Comparison of ENCODE assay signal across 1 cellular context in the genomic region with DNA sequence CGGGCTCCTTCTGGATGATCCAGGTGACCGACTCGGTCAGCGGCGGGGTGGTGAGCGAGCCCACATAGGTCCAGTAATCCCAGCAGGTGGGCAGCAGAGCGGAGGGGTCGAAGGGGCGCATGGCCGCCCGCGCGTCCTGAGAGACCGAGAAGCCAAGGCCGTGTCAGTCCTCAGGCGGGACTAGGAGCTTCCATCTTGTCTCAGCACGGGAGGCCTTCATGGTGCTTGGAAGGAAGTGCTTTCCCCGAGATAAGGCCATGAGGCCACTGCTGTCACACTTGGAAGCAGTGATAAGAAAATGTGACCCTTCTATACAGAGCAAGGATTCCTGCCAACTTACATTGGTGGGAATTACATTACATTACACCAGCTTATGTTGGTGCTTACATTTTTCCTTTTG.
A peak's percentile ranks its signal among the peaks of the same experiment; 100 is the strongest.
TF ChIP-seq lines count a peak whose summit lies in the region.
"Not testable (repeated sequence)": the region's sequence is repeated elsewhere in the genome, so short reads cannot be mapped to it uniquely, and the experiment has no call there.

No MANE protein-coding gene starts in this region.

TF ChIP-seq in K562, 482 proteins besides CTCF, POLR2A, EP300 and RAD21 (continued from another document and continues in another):
- TF ChIP-seq, protein P1, sequence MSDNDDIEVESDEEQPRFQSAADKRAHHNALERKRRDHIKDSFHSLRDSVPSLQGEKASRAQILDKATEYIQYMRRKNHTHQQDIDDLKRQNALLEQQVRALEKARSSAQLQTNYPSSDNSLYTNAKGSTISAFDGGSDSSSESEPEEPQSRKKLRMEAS (CRISPR knock-in tag; IDR thresholded peaks at IDR 0.05) = peak; percentile 61
- TF ChIP-seq, protein P2, sequence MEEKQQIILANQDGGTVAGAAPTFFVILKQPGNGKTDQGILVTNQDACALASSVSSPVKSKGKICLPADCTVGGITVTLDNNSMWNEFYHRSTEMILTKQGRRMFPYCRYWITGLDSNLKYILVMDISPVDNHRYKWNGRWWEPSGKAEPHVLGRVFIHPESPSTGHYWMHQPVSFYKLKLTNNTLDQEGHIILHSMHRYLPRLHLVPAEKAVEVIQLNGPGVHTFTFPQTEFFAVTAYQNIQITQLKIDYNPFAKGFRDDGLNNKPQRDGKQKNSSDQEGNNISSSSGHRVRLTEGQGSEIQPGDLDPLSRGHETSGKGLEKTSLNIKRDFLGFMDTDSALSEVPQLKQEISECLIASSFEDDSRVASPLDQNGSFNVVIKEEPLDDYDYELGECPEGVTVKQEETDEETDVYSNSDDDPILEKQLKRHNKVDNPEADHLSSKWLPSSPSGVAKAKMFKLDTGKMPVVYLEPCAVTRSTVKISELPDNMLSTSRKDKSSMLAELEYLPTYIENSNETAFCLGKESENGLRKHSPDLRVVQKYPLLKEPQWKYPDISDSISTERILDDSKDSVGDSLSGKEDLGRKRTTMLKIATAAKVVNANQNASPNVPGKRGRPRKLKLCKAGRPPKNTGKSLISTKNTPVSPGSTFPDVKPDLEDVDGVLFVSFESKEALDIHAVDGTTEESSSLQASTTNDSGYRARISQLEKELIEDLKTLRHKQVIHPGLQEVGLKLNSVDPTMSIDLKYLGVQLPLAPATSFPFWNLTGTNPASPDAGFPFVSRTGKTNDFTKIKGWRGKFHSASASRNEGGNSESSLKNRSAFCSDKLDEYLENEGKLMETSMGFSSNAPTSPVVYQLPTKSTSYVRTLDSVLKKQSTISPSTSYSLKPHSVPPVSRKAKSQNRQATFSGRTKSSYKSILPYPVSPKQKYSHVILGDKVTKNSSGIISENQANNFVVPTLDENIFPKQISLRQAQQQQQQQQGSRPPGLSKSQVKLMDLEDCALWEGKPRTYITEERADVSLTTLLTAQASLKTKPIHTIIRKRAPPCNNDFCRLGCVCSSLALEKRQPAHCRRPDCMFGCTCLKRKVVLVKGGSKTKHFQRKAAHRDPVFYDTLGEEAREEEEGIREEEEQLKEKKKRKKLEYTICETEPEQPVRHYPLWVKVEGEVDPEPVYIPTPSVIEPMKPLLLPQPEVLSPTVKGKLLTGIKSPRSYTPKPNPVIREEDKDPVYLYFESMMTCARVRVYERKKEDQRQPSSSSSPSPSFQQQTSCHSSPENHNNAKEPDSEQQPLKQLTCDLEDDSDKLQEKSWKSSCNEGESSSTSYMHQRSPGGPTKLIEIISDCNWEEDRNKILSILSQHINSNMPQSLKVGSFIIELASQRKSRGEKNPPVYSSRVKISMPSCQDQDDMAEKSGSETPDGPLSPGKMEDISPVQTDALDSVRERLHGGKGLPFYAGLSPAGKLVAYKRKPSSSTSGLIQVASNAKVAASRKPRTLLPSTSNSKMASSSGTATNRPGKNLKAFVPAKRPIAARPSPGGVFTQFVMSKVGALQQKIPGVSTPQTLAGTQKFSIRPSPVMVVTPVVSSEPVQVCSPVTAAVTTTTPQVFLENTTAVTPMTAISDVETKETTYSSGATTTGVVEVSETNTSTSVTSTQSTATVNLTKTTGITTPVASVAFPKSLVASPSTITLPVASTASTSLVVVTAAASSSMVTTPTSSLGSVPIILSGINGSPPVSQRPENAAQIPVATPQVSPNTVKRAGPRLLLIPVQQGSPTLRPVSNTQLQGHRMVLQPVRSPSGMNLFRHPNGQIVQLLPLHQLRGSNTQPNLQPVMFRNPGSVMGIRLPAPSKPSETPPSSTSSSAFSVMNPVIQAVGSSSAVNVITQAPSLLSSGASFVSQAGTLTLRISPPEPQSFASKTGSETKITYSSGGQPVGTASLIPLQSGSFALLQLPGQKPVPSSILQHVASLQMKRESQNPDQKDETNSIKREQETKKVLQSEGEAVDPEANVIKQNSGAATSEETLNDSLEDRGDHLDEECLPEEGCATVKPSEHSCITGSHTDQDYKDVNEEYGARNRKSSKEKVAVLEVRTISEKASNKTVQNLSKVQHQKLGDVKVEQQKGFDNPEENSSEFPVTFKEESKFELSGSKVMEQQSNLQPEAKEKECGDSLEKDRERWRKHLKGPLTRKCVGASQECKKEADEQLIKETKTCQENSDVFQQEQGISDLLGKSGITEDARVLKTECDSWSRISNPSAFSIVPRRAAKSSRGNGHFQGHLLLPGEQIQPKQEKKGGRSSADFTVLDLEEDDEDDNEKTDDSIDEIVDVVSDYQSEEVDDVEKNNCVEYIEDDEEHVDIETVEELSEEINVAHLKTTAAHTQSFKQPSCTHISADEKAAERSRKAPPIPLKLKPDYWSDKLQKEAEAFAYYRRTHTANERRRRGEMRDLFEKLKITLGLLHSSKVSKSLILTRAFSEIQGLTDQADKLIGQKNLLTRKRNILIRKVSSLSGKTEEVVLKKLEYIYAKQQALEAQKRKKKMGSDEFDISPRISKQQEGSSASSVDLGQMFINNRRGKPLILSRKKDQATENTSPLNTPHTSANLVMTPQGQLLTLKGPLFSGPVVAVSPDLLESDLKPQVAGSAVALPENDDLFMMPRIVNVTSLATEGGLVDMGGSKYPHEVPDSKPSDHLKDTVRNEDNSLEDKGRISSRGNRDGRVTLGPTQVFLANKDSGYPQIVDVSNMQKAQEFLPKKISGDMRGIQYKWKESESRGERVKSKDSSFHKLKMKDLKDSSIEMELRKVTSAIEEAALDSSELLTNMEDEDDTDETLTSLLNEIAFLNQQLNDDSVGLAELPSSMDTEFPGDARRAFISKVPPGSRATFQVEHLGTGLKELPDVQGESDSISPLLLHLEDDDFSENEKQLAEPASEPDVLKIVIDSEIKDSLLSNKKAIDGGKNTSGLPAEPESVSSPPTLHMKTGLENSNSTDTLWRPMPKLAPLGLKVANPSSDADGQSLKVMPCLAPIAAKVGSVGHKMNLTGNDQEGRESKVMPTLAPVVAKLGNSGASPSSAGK (IDR thresholded peaks at IDR 0.05) = peak; percentile 84
- TF ChIP-seq OTX1 (CRISPR knock-in tag; IDR thresholded peaks at IDR 0.05) (0 out of 2 replicates have a peak, but pooled peaks have one; percentile 13), POLR2H (tag; IDR thresholded peaks at IDR 0.05; ENCODE audit: low read depth) (peak; percentile 55), KDM1A (IDR thresholded peaks at IDR 0.05) (peak in 1 of 2 experiments; percentile 44; a peak in 1 of 4 replicates), MECOM (CRISPR knock-in tag; IDR thresholded peaks at IDR 0.05) (0 out of 2 replicates have a peak, but pooled peaks have one; percentile 16), NR2C1 (tag; IDR thresholded peaks at IDR 0.05) (peak; percentile 82), TEAD4 (IDR thresholded peaks at IDR 0.05; ENCODE audit: low read length) (0 out of 2 replicates have a peak, but pooled peaks have one; percentile 43), NFRKB (IDR thresholded peaks at IDR 0.05; ENCODE audit: low read depth) (peak; percentile 95), TAF7 (tag; IDR thresholded peaks at IDR 0.05) (peak; percentile 39; the same call in 1 of the 2 replicates), POLR2AphosphoS5 (IDR thresholded peaks at IDR 0.05; ENCODE audit: control insufficient read depth, insufficient read depth, low read depth, low read length) (peak; percentile 41; the same call in 1 of the 2 replicates), SMAD3 (CRISPR knock-in tag; conservative IDR thresholded peaks at IDR 0.05) (peak; percentile 77), ETV1 (tag; conservative IDR thresholded peaks at IDR 0.05; ENCODE audit: low read depth) (peak; percentile 69), DPF2 (IDR thresholded peaks at IDR 0.05) (peak; percentile 77), TARDBP (IDR thresholded peaks at IDR 0.05) (0 out of 2 replicates have a peak, but pooled peaks have one; percentile 26), CTBP1 (IDR thresholded peaks at IDR 0.05; ENCODE audit: borderline replicate concordance) (peak; percentile 46), KLF16 (IDR thresholded peaks at IDR 0.05) (0 out of 2 replicates have a peak, but pooled peaks have one; percentile 15), EP400 (IDR thresholded peaks at IDR 0.05) (peak; percentile 73), LEF1 (IDR thresholded peaks at IDR 0.05) (0 out of 2 replicates have a peak, but pooled peaks have one; percentile 55), ZNF175 (CRISPR knock-in tag; IDR thresholded peaks at IDR 0.05; ENCODE audit: low read depth) (0 out of 2 replicates have a peak, but pooled peaks have one; percentile 23), NR4A1 (CRISPR knock-in tag; IDR thresholded peaks at IDR 0.05) (0 out of 2 replicates have a peak, but pooled peaks have one; percentile 48), NR4A1 (tag; IDR thresholded peaks at IDR 0.05) (peak; percentile 75), MYC (IDR thresholded peaks at IDR 0.05; ENCODE audit: low read depth, low read length) (peak; percentile 52; the same call in 1 of the 2 replicates), MYC (CRISPR knock-in tag; IDR thresholded peaks at IDR 0.05; ENCODE audit: borderline replicate concordance, low read depth) (0 out of 2 replicates have a peak, but pooled peaks have one; percentile 49), HDAC8 (tag; IDR thresholded peaks at IDR 0.05) (peak; percentile 78; the same call in 1 of the 2 replicates), SMARCA4 (IDR thresholded peaks at IDR 0.05) (peak; percentile 71), SMARCE1 (IDR thresholded peaks at IDR 0.05) (peak; percentile 63), POLR2G (IDR thresholded peaks at IDR 0.05; ENCODE audit: low read depth, low read length) (peak; percentile 65), MTA2 (IDR thresholded peaks at IDR 0.05; ENCODE audit: low read depth) (peak; percentile 46; the same call in 1 of the 2 replicates)
- not testable (repeated sequence) for TF ChIP-seq NR2C1 (IDR thresholded peaks at IDR 0.05); TEAD4 (CRISPR knock-in tag; IDR thresholded peaks at IDR 0.05; ENCODE audit: borderline replicate concordance)
- TF ChIP-seq, protein P3, sequence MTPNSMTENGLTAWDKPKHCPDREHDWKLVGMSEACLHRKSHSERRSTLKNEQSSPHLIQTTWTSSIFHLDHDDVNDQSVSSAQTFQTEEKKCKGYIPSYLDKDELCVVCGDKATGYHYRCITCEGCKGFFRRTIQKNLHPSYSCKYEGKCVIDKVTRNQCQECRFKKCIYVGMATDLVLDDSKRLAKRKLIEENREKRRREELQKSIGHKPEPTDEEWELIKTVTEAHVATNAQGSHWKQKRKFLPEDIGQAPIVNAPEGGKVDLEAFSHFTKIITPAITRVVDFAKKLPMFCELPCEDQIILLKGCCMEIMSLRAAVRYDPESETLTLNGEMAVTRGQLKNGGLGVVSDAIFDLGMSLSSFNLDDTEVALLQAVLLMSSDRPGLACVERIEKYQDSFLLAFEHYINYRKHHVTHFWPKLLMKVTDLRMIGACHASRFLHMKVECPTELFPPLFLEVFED (CRISPR knock-in tag; conservative IDR thresholded peaks at IDR 0.05) = 0 out of 2 replicates have a peak, but pooled peaks have one; percentile 23
- TF ChIP-seq, protein P4, sequence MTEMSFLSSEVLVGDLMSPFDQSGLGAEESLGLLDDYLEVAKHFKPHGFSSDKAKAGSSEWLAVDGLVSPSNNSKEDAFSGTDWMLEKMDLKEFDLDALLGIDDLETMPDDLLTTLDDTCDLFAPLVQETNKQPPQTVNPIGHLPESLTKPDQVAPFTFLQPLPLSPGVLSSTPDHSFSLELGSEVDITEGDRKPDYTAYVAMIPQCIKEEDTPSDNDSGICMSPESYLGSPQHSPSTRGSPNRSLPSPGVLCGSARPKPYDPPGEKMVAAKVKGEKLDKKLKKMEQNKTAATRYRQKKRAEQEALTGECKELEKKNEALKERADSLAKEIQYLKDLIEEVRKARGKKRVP (CRISPR knock-in tag; IDR thresholded peaks at IDR 0.05) = peak; percentile 64
- TF ChIP-seq, protein P5, sequence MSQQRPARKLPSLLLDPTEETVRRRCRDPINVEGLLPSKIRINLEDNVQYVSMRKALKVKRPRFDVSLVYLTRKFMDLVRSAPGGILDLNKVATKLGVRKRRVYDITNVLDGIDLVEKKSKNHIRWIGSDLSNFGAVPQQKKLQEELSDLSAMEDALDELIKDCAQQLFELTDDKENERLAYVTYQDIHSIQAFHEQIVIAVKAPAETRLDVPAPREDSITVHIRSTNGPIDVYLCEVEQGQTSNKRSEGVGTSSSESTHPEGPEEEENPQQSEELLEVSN (IDR thresholded peaks at IDR 0.05; ENCODE audit: borderline replicate concordance in 1 of 2, extremely low read depth in 1 of 2, insufficient read depth in 1 of 2, insufficient read length in 1 of 2, low read depth in 1 of 2, low read length in 1 of 2, poor library complexity in 1 of 2, severe bottlenecking in 1 of 2) = peak in 1 of 2 experiments; percentile 43
- TF ChIP-seq, protein P6, sequence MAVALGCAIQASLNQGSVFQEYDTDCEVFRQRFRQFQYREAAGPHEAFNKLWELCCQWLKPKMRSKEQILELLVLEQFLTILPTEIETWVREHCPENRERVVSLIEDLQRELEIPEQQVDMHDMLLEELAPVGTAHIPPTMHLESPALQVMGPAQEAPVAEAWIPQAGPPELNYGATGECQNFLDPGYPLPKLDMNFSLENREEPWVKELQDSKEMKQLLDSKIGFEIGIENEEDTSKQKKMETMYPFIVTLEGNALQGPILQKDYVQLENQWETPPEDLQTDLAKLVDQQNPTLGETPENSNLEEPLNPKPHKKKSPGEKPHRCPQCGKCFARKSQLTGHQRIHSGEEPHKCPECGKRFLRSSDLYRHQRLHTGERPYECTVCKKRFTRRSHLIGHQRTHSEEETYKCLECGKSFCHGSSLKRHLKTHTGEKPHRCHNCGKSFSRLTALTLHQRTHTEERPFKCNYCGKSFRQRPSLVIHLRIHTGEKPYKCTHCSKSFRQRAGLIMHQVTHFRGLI (CRISPR knock-in tag; IDR thresholded peaks at IDR 0.05) = 0 out of 2 replicates have a peak, but pooled peaks have one; percentile 34
- TF ChIP-seq, protein P7, sequence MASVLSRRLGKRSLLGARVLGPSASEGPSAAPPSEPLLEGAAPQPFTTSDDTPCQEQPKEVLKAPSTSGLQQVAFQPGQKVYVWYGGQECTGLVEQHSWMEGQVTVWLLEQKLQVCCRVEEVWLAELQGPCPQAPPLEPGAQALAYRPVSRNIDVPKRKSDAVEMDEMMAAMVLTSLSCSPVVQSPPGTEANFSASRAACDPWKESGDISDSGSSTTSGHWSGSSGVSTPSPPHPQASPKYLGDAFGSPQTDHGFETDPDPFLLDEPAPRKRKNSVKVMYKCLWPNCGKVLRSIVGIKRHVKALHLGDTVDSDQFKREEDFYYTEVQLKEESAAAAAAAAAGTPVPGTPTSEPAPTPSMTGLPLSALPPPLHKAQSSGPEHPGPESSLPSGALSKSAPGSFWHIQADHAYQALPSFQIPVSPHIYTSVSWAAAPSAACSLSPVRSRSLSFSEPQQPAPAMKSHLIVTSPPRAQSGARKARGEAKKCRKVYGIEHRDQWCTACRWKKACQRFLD (CRISPR knock-in tag; IDR thresholded peaks at IDR 0.05) = 0 out of 2 replicates have a peak, but pooled peaks have one; percentile 25
